Comparison of ENCODE assay signal across 2 cellular contexts in genomic region chr5:679166-679895, GRCh38. TPM values are rescaled to one million over a fixed set of nuclear protein-coding genes. Genes with fewer than 3 reads are reported as not detected.
"Had no signal": no experiment of that assay in that cellular context is flagged by ENCODE, and none has a peak within 500 bp of the region (broad histone marks: within the 10 kb centered on the region; RNA-seq: fewer than 3 reads in every experiment).

No MANE protein-coding gene starts in this region.

RNA-seq across cellular contexts. Expression of gene TPPP, which starts 13.8 kb away (rescaled TPM):
- total RNA-seq: SJSA1, smooth muscle cell had no signal
- polyA plus RNA-seq: smooth muscle cell had no signal
